In the genomic region with DNA sequence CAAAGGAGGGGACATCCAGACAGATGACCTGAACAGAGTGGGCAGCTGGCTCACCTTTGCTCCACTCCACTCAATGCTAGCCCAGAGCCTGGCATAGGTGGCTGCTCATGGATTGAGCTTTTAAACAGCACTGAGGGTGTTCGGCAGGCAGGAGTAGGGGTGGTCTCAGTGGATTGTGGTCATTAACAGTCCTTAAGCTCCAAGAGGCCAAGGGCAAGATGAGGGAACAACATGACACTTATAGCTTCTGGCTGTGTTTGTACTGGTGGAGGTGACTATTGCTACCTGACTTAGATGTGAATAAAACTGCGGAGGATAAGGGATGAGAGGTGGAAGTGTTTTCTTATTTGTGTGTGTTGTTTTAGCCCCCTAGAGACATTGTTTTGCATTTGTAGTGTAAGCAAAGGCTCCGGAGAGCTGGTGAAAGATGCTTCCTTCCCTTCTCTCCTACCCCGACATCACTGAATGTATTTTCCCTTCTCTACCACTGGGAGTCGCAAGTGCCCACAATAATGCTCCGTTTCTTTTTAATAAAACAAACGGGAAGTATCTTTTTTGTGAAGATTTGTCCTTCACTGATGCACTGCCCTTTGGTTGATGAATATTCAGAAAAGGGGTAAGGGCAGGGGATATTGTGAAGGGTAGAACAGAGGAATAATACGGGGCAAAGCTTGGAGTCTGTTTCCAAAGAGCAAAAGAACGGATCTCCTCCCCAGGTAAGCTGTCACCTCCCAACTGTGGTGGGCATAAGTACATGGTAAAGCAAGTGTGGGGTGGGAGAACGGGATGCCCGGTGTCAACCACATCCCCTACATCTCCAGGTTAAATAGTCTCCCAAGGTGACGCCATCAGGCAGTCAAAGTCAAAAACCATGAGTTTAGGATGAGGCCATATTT, we compare ENCODE assay signal across 9 cellular contexts. TPM values are rescaled to one million over a fixed set of nuclear protein-coding genes. Genes with fewer than 3 reads are reported as not detected.
A peak's percentile ranks its signal among the peaks of the same experiment; 100 is the strongest.
DNase-seq lines count a peak whose midpoint lies in the region; ATAC-seq and TF ChIP-seq lines count a peak whose summit lies in the region.
"Had no signal": no experiment of that assay in that cellular context is flagged by ENCODE, and none has a peak within 500 bp of the region (broad histone marks: within the 10 kb centered on the region; RNA-seq: fewer than 3 reads in every experiment).

No MANE protein-coding gene starts in this region.

- peak; percentile 49; the same call in 1 of the 2 replicates for TF ChIP-seq CTCF in GM12875 (IDR thresholded peaks at IDR 0.05; ENCODE audit: borderline replicate concordance, insufficient read depth, low read depth, low read length)
- peak; percentile 54 to 64 (median 57) for TF ChIP-seq CTCF in esophagus muscularis mucosa (IDR thresholded peaks at IDR 0.05)
- TF ChIP-seq CTCF in parathyroid adenoma (IDR thresholded peaks at IDR 0.05), result peak; percentile 15

- peak; percentile 61 for ATAC-seq in HG03045 (IDR thresholded peaks at IDR 0.05; ENCODE audit: unreplicated experiment)
- ATAC-seq in natural killer cell treated with Interleukin-12 subunit alpha and Interleukin-12 subunit beta and Interleukin-15 and Interleukin-18, amount 100 ng/mL, for 72 hours, result no peak

- H3K79me2 ChIP-seq in parathyroid adenoma, result no peaks in the 10 kb centered on the region

- peaks cover 0 to 3% of the 10 kb centered on the region in 2 donors for H3K27me3 Mint-ChIP-seq in natural killer cell treated with Interleukin-12 subunit alpha and Interleukin-12 subunit beta and Interleukin-15 and Interleukin-18, amount 100 ng/mL, for 72 hours

- H3K36me3 ChIP-seq in esophagus muscularis mucosa (no peaks in the 10 kb centered on the region), parathyroid adenoma (ENCODE audit: control insufficient read depth, insufficient read depth, low read length) (no peaks in the 10 kb centered on the region)

- H3K27me3 ChIP-seq in esophagus muscularis mucosa (no peaks in the 10 kb centered on the region), parathyroid adenoma (ENCODE audit: control insufficient read depth, insufficient read depth, low read length) (no peaks in the 10 kb centered on the region)

- intact Hi-C loops in esophagus muscularis mucosa (cut with DNase I), result loop anchor here (10.0 kb wide), 1 partner anchor 283 kb away; no protein-coding TSS in a partner anchor

- H3K4me3 ChIP-seq in GM12875 (ENCODE audit: low read depth, low read length) (no peak overlapping the region), esophagus muscularis mucosa (no peak overlapping the region), parathyroid adenoma (ENCODE audit: low read depth, low read length) (no peak overlapping the region)

- H3K4me1 ChIP-seq in esophagus muscularis mucosa (peaks cover 0 to 5% (median 0%) of the 10 kb centered on the region in 4 donors), parathyroid adenoma (no peaks in the 10 kb centered on the region)

- TF ChIP-seq EP300 in esophagus muscularis mucosa (IDR thresholded peaks at IDR 0.05), result no peak

- H3K4me2 ChIP-seq in parathyroid adenoma (ENCODE audit: low read length), result no peak overlapping the region

- DNase-seq in AG08396 (ENCODE audit: low spot score), result peak; percentile 68
- DNase-seq in RPMI8226, result peak; percentile 43
- DNase-seq in esophagus muscularis mucosa (ENCODE audit: extremely low spot score), result no peak
- DNase-seq in natural killer cell treated with Interleukin-12 subunit alpha and Interleukin-12 subunit beta and Interleukin-15 and Interleukin-18, amount 100 ng/mL, for 72 hours (ENCODE audit: low spot score), result no peak
- DNase-seq in NCI-H1436 (lab: John Stamatoyannopoulos, UW), result no peak

- no peak overlapping the region for H3K9ac ChIP-seq in parathyroid adenoma

- no peak for TF ChIP-seq POLR2A in esophagus muscularis mucosa (IDR thresholded peaks at IDR 0.05; ENCODE audit: low read depth)

- H3K27ac Mint-ChIP-seq in natural killer cell treated with Interleukin-12 subunit alpha and Interleukin-12 subunit beta and Interleukin-15 and Interleukin-18, amount 100 ng/mL, for 72 hours, result no peak overlapping the region
- H3K27ac Mint-ChIP-seq: stimulated activated naive CD8-positive, alpha-beta T cell treated with anti-CD3 and anti-CD28 coated beads, Interleukin-15, Interleukin-2, amounts not matched to agents 100 ng/mL and 50 ng/mL, for 24 hours had no signal

- 34% methylated on average over 12 of the region's 12 CpGs for WGBS in esophagus muscularis mucosa

- H3K4me3 Mint-ChIP-seq in natural killer cell treated with Interleukin-12 subunit alpha and Interleukin-12 subunit beta and Interleukin-15 and Interleukin-18, amount 100 ng/mL, for 72 hours, result no peak overlapping the region
- H3K4me3 Mint-ChIP-seq: stimulated activated naive CD8-positive, alpha-beta T cell treated with anti-CD3 and anti-CD28 coated beads, Interleukin-15, Interleukin-2, amounts not matched to agents 100 ng/mL and 50 ng/mL, for 24 hours had no signal

- H3K9me3 ChIP-seq in esophagus muscularis mucosa (no peaks in the 10 kb centered on the region), parathyroid adenoma (ENCODE audit: control insufficient read depth, low read length) (no peaks in the 10 kb centered on the region)

- H2AFZ ChIP-seq in parathyroid adenoma, result no peak overlapping the region

- H3K4me1 Mint-ChIP-seq in natural killer cell treated with Interleukin-12 subunit alpha and Interleukin-12 subunit beta and Interleukin-15 and Interleukin-18, amount 100 ng/mL, for 72 hours (ENCODE audit: low read depth in 2 of 2), result peaks cover 0 to 4% of the 10 kb centered on the region in 2 donors

- H3K36me3 Mint-ChIP-seq in natural killer cell treated with Interleukin-12 subunit alpha and Interleukin-12 subunit beta and Interleukin-15 and Interleukin-18, amount 100 ng/mL, for 72 hours, result peaks cover under 1% of the 10 kb centered on the region

- peaks cover 7% of the 10 kb centered on the region for H3K9me3 Mint-ChIP-seq in natural killer cell treated with Interleukin-12 subunit alpha and Interleukin-12 subunit beta and Interleukin-15 and Interleukin-18, amount 100 ng/mL, for 72 hours
- H3K9me3 Mint-ChIP-seq: stimulated activated naive CD8-positive, alpha-beta T cell treated with anti-CD3 and anti-CD28 coated beads, Interleukin-15, Interleukin-2, amounts not matched to agents 100 ng/mL and 50 ng/mL, for 24 hours had no signal

- H3K27ac ChIP-seq in esophagus muscularis mucosa (replicated peaks in 1 of 4) (no peak overlapping the region), parathyroid adenoma (no peak overlapping the region)

RNA-seq across cellular contexts. Expression of a gene that starts 27.5 kb away (rescaled TPM):
- total RNA-seq in esophagus muscularis mucosa, result not detected
- total RNA-seq in natural killer cell treated with Interleukin-12 subunit alpha and Interleukin-12 subunit beta and Interleukin-15 and Interleukin-18, amount 100 ng/mL, for 72 hours, result under 1 TPM in 1 of 2 donors, not detected in 1; 0.36 TPM

Comparison
In these comparisons a context has a peak if more than half of its experiments do, and no peak if none do; other contexts are left out.
1. DNase-seq: peak in AG08396 (single experiment) and RPMI8226 (single experiment); none in esophagus muscularis mucosa (single experiment), natural killer cell treated with Interleukin-12 subunit alpha and Interleukin-12 subunit beta and Interleukin-15 and Interleukin-18, amount 100 ng/mL, for 72 hours (single experiment) and NCI-H1436 (single experiment).
2. Peak in every context shown above with its lines, with median percentiles within 50 percentile points of each other: CTCF ChIP-seq.